11 cellular contexts compared by ENCODE assay signal in the genomic region with DNA sequence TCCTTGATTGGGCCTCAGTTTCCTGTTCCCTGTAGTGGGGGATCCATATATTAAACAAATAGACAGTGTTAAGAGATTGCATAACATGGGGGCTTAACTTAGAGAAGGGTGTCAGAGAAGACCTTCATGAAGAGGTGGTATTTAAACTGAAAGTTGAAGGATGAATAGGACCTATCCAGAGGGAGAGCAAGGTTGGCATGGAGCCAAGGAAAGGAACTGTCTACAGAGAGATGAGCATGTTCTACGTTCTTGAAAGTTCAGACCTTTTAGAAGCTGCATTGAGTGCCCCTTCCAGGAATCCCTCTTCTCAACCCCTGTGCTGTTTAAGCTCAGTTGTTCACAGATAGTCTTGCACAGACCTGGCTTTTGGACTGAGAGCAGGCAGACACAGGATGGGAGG. TPM values are rescaled to one million over a fixed set of nuclear protein-coding genes. Genes with fewer than 3 reads are reported as not detected.
DNase-seq lines count a peak whose midpoint lies in the region; ATAC-seq, FAIRE-seq and TF ChIP-seq lines count a peak whose summit lies in the region.
"Had no signal": no experiment of that assay in that cellular context is flagged by ENCODE, and none has a peak within 500 bp of the region (broad histone marks: within the 10 kb centered on the region; RNA-seq: fewer than 3 reads in every experiment).

No MANE protein-coding gene starts in this region.

- no peaks in the 10 kb centered on the region for H3K27me3 ChIP-seq in OCI-LY1 (ENCODE audit: insufficient read depth, low read length)
- H3K27me3 ChIP-seq in endothelial cell of umbilical vein (ENCODE audit: control insufficient read depth in 2 of 2, insufficient read depth in 2 of 2, low read length in 2 of 2): no peaks in the 10 kb centered on the region
- no peaks in the 10 kb centered on the region for H3K27me3 ChIP-seq in sigmoid colon

- POLR2A ChIA-PET in activated CD4-positive, alpha-beta T cell treated with anti-CD3 and anti-CD28 coated beads, Interleukin-2, amount 10 ng/mL, durations not matched to agents 7 days and 5 days (lab: Charles Lee): no interaction called here
- POLR2A ChIA-PET in endothelial cell of umbilical vein (lab: Charles Lee): no interaction called here

- TF ChIP-seq POLR2A in endothelial cell of umbilical vein (IDR thresholded peaks at IDR 0.05; ENCODE audit: low read depth, low read length) (no peak), sigmoid colon (IDR thresholded peaks at IDR 0.05) (no peak)

- no peak overlapping the region for H2AFZ ChIP-seq in OCI-LY1 (ENCODE audit: low read length)
- H2AFZ ChIP-seq in endothelial cell of umbilical vein (ENCODE audit: low read depth, low read length): no peak overlapping the region

- DNase-seq in activated CD4-positive, alpha-beta T cell treated with anti-CD3 and anti-CD28 coated beads, Interleukin-2, amount 10 ng/mL, durations not matched to agents 7 days and 5 days: no peak
- DNase-seq in activated CD4-positive, alpha-beta T cell treated with anti-CD3 and anti-CD28 coated beads, Interleukin-2, amount 50 U/mL, for 4 hours: no peak
- DNase-seq in endothelial cell of umbilical vein (ENCODE audit: low read depth, low spot score) (no peak), sigmoid colon (peak; percentile 68), putamen (ENCODE audit: low spot score) (no peak), iPS-NIHi11 (ENCODE audit: low spot score) (no peak)
- DNase-seq: islet precursor cell, NCI-H1105 treated with DMSO at 0.1 percent for 48 hours had no signal

- peak overlapping the region; percentile 73 for H3K27ac Mint-ChIP-seq in activated CD4-positive, alpha-beta T cell treated with anti-CD3 and anti-CD28 coated beads, Interleukin-2, amount 10 ng/mL, durations not matched to agents 7 days and 5 days

- no peaks in the 10 kb centered on the region for H3K9me3 ChIP-seq in OCI-LY1 (ENCODE audit: low read length)
- no peaks in the 10 kb centered on the region for H3K9me3 ChIP-seq in endothelial cell of umbilical vein (replicated peaks; ENCODE audit: control insufficient read depth, insufficient read depth, low read length)
- no peaks in the 10 kb centered on the region for H3K9me3 ChIP-seq in sigmoid colon

- dilution Hi-C loops in endothelial cell of umbilical vein (cut with MboI; ENCODE audit: extremely low pct_ligation_motif_present, low sequenced_read_pairs): loop anchor here (10.0 kb wide), 1 partner anchor 114 kb away; no protein-coding TSS in a partner anchor

- H3K4me1 Mint-ChIP-seq in activated CD4-positive, alpha-beta T cell treated with anti-CD3 and anti-CD28 coated beads, Interleukin-2, amount 10 ng/mL, durations not matched to agents 7 days and 5 days: peaks cover 35% of the 10 kb centered on the region

- TF ChIP-seq EP300 in sigmoid colon (IDR thresholded peaks at IDR 0.05): no peak

- peaks cover 54% of the 10 kb centered on the region for H3K36me3 ChIP-seq in OCI-LY1 (ENCODE audit: insufficient read depth, low read length)
- peaks cover 11 to 19% of the 10 kb centered on the region in 2 experiments for H3K36me3 ChIP-seq in endothelial cell of umbilical vein (ENCODE audit: control insufficient read depth in 2 of 2, extremely low read depth in 1 of 2, insufficient read depth in 2 of 2, low read length in 2 of 2)
- H3K36me3 ChIP-seq in sigmoid colon: peaks cover 13 to 35% (median 24%) of the 10 kb centered on the region in 4 donors

- H3K27me3 Mint-ChIP-seq in activated CD4-positive, alpha-beta T cell treated with anti-CD3 and anti-CD28 coated beads, Interleukin-2, amount 10 ng/mL, durations not matched to agents 7 days and 5 days: no peaks in the 10 kb centered on the region

- H3K9ac ChIP-seq in OCI-LY1 (ENCODE audit: low read length): peak overlapping the region; percentile 30; the same call in 1 of the 2 replicates
- H3K9ac ChIP-seq in endothelial cell of umbilical vein (replicated peaks; ENCODE audit: extremely low read depth, insufficient read depth, low read length): no peak overlapping the region

- TF ChIP-seq CTCF in OCI-LY1 (IDR thresholded peaks at IDR 0.05; ENCODE audit: low read length): no peak
- no peak for TF ChIP-seq CTCF in endothelial cell of umbilical vein (IDR thresholded peaks at IDR 0.05; ENCODE audit: extremely low read depth in 1 of 2, insufficient read depth in 1 of 2, low read depth in 1 of 2, low read length in 2 of 2)
- no peak for TF ChIP-seq CTCF in sigmoid colon (IDR thresholded peaks at IDR 0.05)

- H3K4me3 ChIP-seq in OCI-LY1 (ENCODE audit: low read depth, low read length, poor library complexity, severe bottlenecking): no peak overlapping the region
- H3K4me3 ChIP-seq in endothelial cell of umbilical vein (replicated peaks in 1 of 3; ENCODE audit: insufficient read depth in 1 of 3, low read depth in 1 of 3, low read length in 3 of 3): no peak overlapping the region
- H3K4me3 ChIP-seq in sigmoid colon: peak overlapping the region in 1 of 4 donors; percentile 89

- peaks cover 33% of the 10 kb centered on the region for H3K36me3 Mint-ChIP-seq in activated CD4-positive, alpha-beta T cell treated with anti-CD3 and anti-CD28 coated beads, Interleukin-2, amount 10 ng/mL, durations not matched to agents 7 days and 5 days (ENCODE audit: low read depth)

- no TSS peak for BruUV-seq in endothelial cell of umbilical vein (replicated peaks; lab: Mats Ljungman, UMichigan)

- no peak overlapping the region for H3K27ac ChIP-seq in OCI-LY1 (ENCODE audit: low read depth, low read length, poor library complexity, severe bottlenecking)
- no peak overlapping the region for H3K27ac ChIP-seq in endothelial cell of umbilical vein (ENCODE audit: insufficient read depth, low read depth, low read length)
- peak overlapping the region; percentile 89 to 98 (median 96) for H3K27ac ChIP-seq in sigmoid colon
- H3K27ac ChIP-seq: coronary artery had no signal

- intact Hi-C loops in endothelial cell of umbilical vein (cut with micrococcal nuclease): no loop called here
- intact Hi-C loops in sigmoid colon (cut with DNase I): loop anchor here (5.0 kb wide), 2 partner anchors 224 to 301 kb away; a partner anchor contains a TSS

- no peaks in the 10 kb centered on the region for H3K9me2 ChIP-seq in OCI-LY1 (ENCODE audit: low read depth, low read length)

- peaks cover 31% of the 10 kb centered on the region for H3K79me2 ChIP-seq in OCI-LY1 (ENCODE audit: insufficient read depth, low read length)
- peaks cover 44% of the 10 kb centered on the region for H3K79me2 ChIP-seq in endothelial cell of umbilical vein (ENCODE audit: control insufficient read depth, insufficient read depth, low read length)

- H3K9me1 ChIP-seq in endothelial cell of umbilical vein (replicated peaks; ENCODE audit: control insufficient read depth, extremely low read depth, insufficient read depth, low read length): no peaks in the 10 kb centered on the region

- 25 to 40% methylated on average over 1 of the region's 1 CpG for WGBS in sigmoid colon, 2 donors

- no peaks in the 10 kb centered on the region for H4K20me1 ChIP-seq in OCI-LY1 (ENCODE audit: insufficient read depth, low read length)
- H4K20me1 ChIP-seq in endothelial cell of umbilical vein (replicated peaks; ENCODE audit: control insufficient read depth, extremely low read depth, insufficient read depth, low read length): peaks cover 9% of the 10 kb centered on the region

- H3K4me1 ChIP-seq in OCI-LY1 (ENCODE audit: insufficient read depth, low read length, severe bottlenecking): peaks cover 20% of the 10 kb centered on the region
- H3K4me1 ChIP-seq in endothelial cell of umbilical vein (ENCODE audit: control insufficient read depth, extremely low read depth, insufficient read depth, low read length): peaks cover 19% of the 10 kb centered on the region
- H3K4me1 ChIP-seq in sigmoid colon: peaks cover 0 to 32% (median 30%) of the 10 kb centered on the region in 4 donors

- no peaks in the 10 kb centered on the region for H3F3A ChIP-seq in OCI-LY1 (ENCODE audit: insufficient read depth, low read length)

- no peak for ATAC-seq in HG02938 (IDR thresholded peaks at IDR 0.05; ENCODE audit: unreplicated experiment)

- H3K9me3 Mint-ChIP-seq in activated CD4-positive, alpha-beta T cell treated with anti-CD3 and anti-CD28 coated beads, Interleukin-2, amount 10 ng/mL, durations not matched to agents 7 days and 5 days: no peaks in the 10 kb centered on the region

- FAIRE-seq in endothelial cell of umbilical vein (lab: Jason Lieb, UNC): peak; percentile 43

- H3K4me2 ChIP-seq in OCI-LY1 (ENCODE audit: low read length) (0 out of 2 replicates have a peak overlapping the region, but pooled peaks have one; percentile 90), endothelial cell of umbilical vein (ENCODE audit: insufficient read depth, low read length) (no peak overlapping the region)

- no peak overlapping the region for H3K4me3 Mint-ChIP-seq in activated CD4-positive, alpha-beta T cell treated with anti-CD3 and anti-CD28 coated beads, Interleukin-2, amount 10 ng/mL, durations not matched to agents 7 days and 5 days

- CTCF ChIA-PET in activated CD4-positive, alpha-beta T cell treated with anti-CD3 and anti-CD28 coated beads, Interleukin-2, amount 10 ng/mL, durations not matched to agents 7 days and 5 days (lab: Charles Lee): interaction anchor here (1.3 to 4.8 kb wide), 6 partner anchors 12 to 225 kb away, joined by 3 to 21 read pairs (median 6); no protein-coding TSS in a partner anchor
- CTCF ChIA-PET in endothelial cell of umbilical vein (lab: Charles Lee): interaction anchor here (1.3 to 3.4 kb wide), 3 partner anchors 9 to 225 kb away, joined by 3 to 37 read pairs (median 34); no protein-coding TSS in a partner anchor

RNA-seq across cellular contexts. Expression of a gene that starts 2.4 kb away (rescaled TPM):
- total RNA-seq in activated CD4-positive, alpha-beta T cell treated with anti-CD3 and anti-CD28 coated beads, Interleukin-2, amount 10 ng/mL, durations not matched to agents 7 days and 5 days: 1 to 10 TPM; 6.2 to 7.0 TPM
- total RNA-seq in endothelial cell of umbilical vein (10.0 and 10.3 TPM in 2 replicates), sigmoid colon (10 to 100 TPM in 3 of 4 donors, 1 to 10 TPM in 1; 6.9 to 20.8 (median 12.5) TPM)
- polyA plus RNA-seq in endothelial cell of umbilical vein (4.5 and 8.2 TPM in 2 replicates), sigmoid colon (10 to 100 TPM in 1 of 3 donors, 1 to 10 TPM in 2; 7.0 to 15.0 (median 7.2) TPM)
- polyA plus RNA-seq in endothelial cell of umbilical vein (2011; cell fraction: cytosol; rRNA removed): 7.8 and 9.0 TPM in 2 replicates
- 5.1 and 6.5 TPM in 2 replicates for polyA plus RNA-seq in endothelial cell of umbilical vein (2011; cell fraction: nucleus; rRNA removed)
- polyA plus RNA-seq in endothelial cell of umbilical vein (2012): 3.8 and 9.0 TPM in 2 replicates
- 8.0 and 8.6 TPM in 2 replicates for polyA minus RNA-seq in endothelial cell of umbilical vein
- polyA minus RNA-seq in endothelial cell of umbilical vein (2011; cell fraction: cytosol; rRNA and poly(A)+ RNA removed): 7.6 TPM
- polyA minus RNA-seq in endothelial cell of umbilical vein (2011; cell fraction: nucleus; rRNA and poly(A)+ RNA removed): 3.2 and 3.6 TPM in 2 replicates

RNA-seq across cellular contexts. Expression of a gene that starts 2.7 kb away (rescaled TPM):
- 10 to 100 TPM; 12.7 to 15.4 TPM for total RNA-seq in activated CD4-positive, alpha-beta T cell treated with anti-CD3 and anti-CD28 coated beads, Interleukin-2, amount 10 ng/mL, durations not matched to agents 7 days and 5 days
- total RNA-seq in endothelial cell of umbilical vein (18.1 and 21.3 TPM in 2 replicates), sigmoid colon (10 to 100 TPM; 10.8 to 16.7 (median 13.8) TPM)
- polyA plus RNA-seq in endothelial cell of umbilical vein (9.6 and 11.9 TPM in 2 replicates), sigmoid colon (10 to 100 TPM; 12.1 to 16.6 (median 15.6) TPM)
- 10.4 and 11.1 TPM in 2 replicates for polyA plus RNA-seq in endothelial cell of umbilical vein (2011; cell fraction: cytosol; rRNA removed)
- 11.6 and 14.7 TPM in 2 replicates for polyA plus RNA-seq in endothelial cell of umbilical vein (2011; cell fraction: nucleus; rRNA removed)
- 9.5 and 10.1 TPM in 2 replicates for polyA plus RNA-seq in endothelial cell of umbilical vein (2012)
- 9.5 and 14.8 TPM in 2 replicates for polyA minus RNA-seq in endothelial cell of umbilical vein
- 13.9 TPM for polyA minus RNA-seq in endothelial cell of umbilical vein (2011; cell fraction: cytosol; rRNA and poly(A)+ RNA removed)
- 9.8 and 10.8 TPM in 2 replicates for polyA minus RNA-seq in endothelial cell of umbilical vein (2011; cell fraction: nucleus; rRNA and poly(A)+ RNA removed)

RNA-seq across cellular contexts. Expression of a gene that starts 24.0 kb away (rescaled TPM):
- 10 to 100 TPM; 30.3 to 40.2 TPM for total RNA-seq in activated CD4-positive, alpha-beta T cell treated with anti-CD3 and anti-CD28 coated beads, Interleukin-2, amount 10 ng/mL, durations not matched to agents 7 days and 5 days
- 11.1 and 14.6 TPM in 2 replicates for total RNA-seq in endothelial cell of umbilical vein
- 8.4 and 11.3 TPM in 2 replicates for polyA plus RNA-seq in endothelial cell of umbilical vein
- 12.8 and 15.2 TPM in 2 replicates for polyA plus RNA-seq in endothelial cell of umbilical vein (2011; cell fraction: cytosol; rRNA removed)
- polyA plus RNA-seq in endothelial cell of umbilical vein (2011; cell fraction: nucleus; rRNA removed): 20.7 and 21.6 TPM in 2 replicates
- polyA plus RNA-seq in endothelial cell of umbilical vein (2012): 11.0 and 14.3 TPM in 2 replicates
- polyA minus RNA-seq in endothelial cell of umbilical vein: 12.2 and 17.7 TPM in 2 replicates
- polyA minus RNA-seq in endothelial cell of umbilical vein (2011; cell fraction: cytosol; rRNA and poly(A)+ RNA removed): 4.4 TPM
- 14.9 and 22.0 TPM in 2 replicates for polyA minus RNA-seq in endothelial cell of umbilical vein (2011; cell fraction: nucleus; rRNA and poly(A)+ RNA removed)
- total RNA-seq in sigmoid colon: 10 to 100 TPM; 30.3 to 58.7 (median 50.5) TPM
- 10 to 100 TPM in 1 of 3 donors, 1 to 10 TPM in 2; 6.9 to 16.4 (median 8.4) TPM for polyA plus RNA-seq in sigmoid colon

Comparison
In these comparisons a context has a peak if more than half of its experiments do, and no peak if none do; other contexts are left out.
1. H3K27ac ChIP-seq: peak in sigmoid colon (4 of 4); none in OCI-LY1 (single experiment) and endothelial cell of umbilical vein (single experiment).